Comparison of ENCODE assay signal across 24 cellular contexts in genomic region chr7:71220210-71220695, GRCh38.
DNase-seq lines count a peak whose midpoint lies in the region; ATAC-seq and TF ChIP-seq lines count a peak whose summit lies in the region.
"Had no signal": no experiment of that assay in that cellular context is flagged by ENCODE, and none has a peak within 500 bp of the region (broad histone marks: within the 10 kb centered on the region; RNA-seq: fewer than 3 reads in every experiment).

No MANE protein-coding gene starts in this region.

- WGBS in gastroesophageal sphincter (ENCODE audit: low coverage in 1 of 2), 2 donors, result 42% methylated on average over 4 of the region's 5 CpGs

- peak; percentile 1 for DNase-seq in SIG-M5 treated with dmso at 0.1 percent for 504 hours (lab: John Stamatoyannopoulos, UW; ENCODE audit: unreplicated experiment)
- no peak for DNase-seq in SIG-M5 (lab: John Stamatoyannopoulos, UW)
- no peak for DNase-seq in uterus
- no peak for DNase-seq in MCF 10A (ENCODE audit: unreplicated experiment)
- DNase-seq in globus pallidus (ENCODE audit: low spot score), result no peak
- DNase-seq: 8988T; activated CD4-positive, alpha-beta T cell treated with anti-CD3 and anti-CD28 coated beads for 36 hours; activated T-cell treated with anti-CD3 and anti-CD28 coated beads, Interleukin-2, amount 50 U/mL, for 48 hours; CD4-positive, alpha-beta memory T cell; DMS53; effector memory CD8-positive, alpha-beta T cell; GDM1; kidney glomerular epithelial cell; MG63; naive thymus-derived CD4-positive, alpha-beta T cell; NCI-H187; NCI-H526 treated with DMSO at 0.1 percent for 48 hours; right lobe of liver; stimulated activated CD8-positive, alpha-beta memory T cell treated with anti-CD3 and anti-CD28 coated beads, Interleukin-4, amount 100 ng/mL, for 48 hours had no signal

- no TSS peak for BruUV-seq in MCF 10A (replicated peaks; lab: Mats Ljungman, UMichigan)

- H3K36me3 Mint-ChIP-seq in MCF 10A (ENCODE audit: insufficient read depth, unreplicated experiment), result peaks cover 4% of the 10 kb centered on the region
- H3K36me3 Mint-ChIP-seq: CD4-positive, alpha-beta memory T cell; IgD-negative memory B cell had no signal

- H3K36me3 ChIP-seq in gastroesophageal sphincter, result no peaks in the 10 kb centered on the region
- no peaks in the 10 kb centered on the region for H3K36me3 ChIP-seq in rectal smooth muscle tissue (ENCODE audit: control insufficient read depth, insufficient read depth, low read length)
- no peaks in the 10 kb centered on the region for H3K36me3 ChIP-seq in uterus
- H3K36me3 ChIP-seq: MG63, right lobe of liver had no signal

- H3K9ac ChIP-seq in rectal smooth muscle tissue (ENCODE audit: low read length), result no peak overlapping the region

- peak; percentile 85 for ATAC-seq in gastroesophageal sphincter
- ATAC-seq in GM21423 (IDR thresholded peaks at IDR 0.05; ENCODE audit: unreplicated experiment), result no peak
- ATAC-seq: activated CD4-positive, alpha-beta T cell treated with anti-CD3 and anti-CD28 coated beads for 36 hours; effector memory CD8-positive, alpha-beta T cell; naive thymus-derived CD4-positive, alpha-beta T cell; right lobe of liver had no signal

- POLR2A ChIA-PET in MCF 10A (lab: Yijun Ruan, JAX), result no interaction called here

- TF ChIP-seq EP300 in gastroesophageal sphincter (IDR thresholded peaks at IDR 0.05), result peak; percentile 45

- no peak overlapping the region for H3K4me3 ChIP-seq in gastroesophageal sphincter
- no peak overlapping the region for H3K4me3 ChIP-seq in rectal smooth muscle tissue (ENCODE audit: low read length)
- no peak overlapping the region for H3K4me3 ChIP-seq in uterus
- H3K4me3 ChIP-seq: MG63, right lobe of liver had no signal

- H3K4me1 Mint-ChIP-seq in MCF 10A (ENCODE audit: insufficient read depth, unreplicated experiment), result no peaks in the 10 kb centered on the region
- H3K4me1 Mint-ChIP-seq: activated CD4-positive, alpha-beta T cell treated with anti-CD3 and anti-CD28 coated beads for 36 hours; activated naive CD4-positive, alpha-beta T cell treated with anti-CD3 and anti-CD28 coated beads, Interleukin-2, amount 50 U/mL, for 24 hours; CD4-positive, alpha-beta memory T cell; IgD-negative memory B cell; naive thymus-derived CD4-positive, alpha-beta T cell had no signal

- H3K27ac Mint-ChIP-seq in MCF 10A (ENCODE audit: low read depth, unreplicated experiment), result no peak overlapping the region
- H3K27ac Mint-ChIP-seq: activated CD4-positive, alpha-beta T cell treated with anti-CD3 and anti-CD28 coated beads for 36 hours; activated naive CD4-positive, alpha-beta T cell treated with anti-CD3 and anti-CD28 coated beads, Interleukin-2, amount 50 U/mL, for 24 hours; CD4-positive, alpha-beta memory T cell; effector memory CD8-positive, alpha-beta T cell; IgD-negative memory B cell; naive thymus-derived CD4-positive, alpha-beta T cell had no signal

- no peaks in the 10 kb centered on the region for H3K27me3 Mint-ChIP-seq in MCF 10A (ENCODE audit: insufficient read depth, unreplicated experiment)
- H3K27me3 Mint-ChIP-seq: activated CD4-positive, alpha-beta T cell treated with anti-CD3 and anti-CD28 coated beads for 36 hours; activated naive CD4-positive, alpha-beta T cell treated with anti-CD3 and anti-CD28 coated beads, Interleukin-2, amount 50 U/mL, for 24 hours; CD4-positive, alpha-beta memory T cell; effector memory CD8-positive, alpha-beta T cell; IgD-negative memory B cell; naive thymus-derived CD4-positive, alpha-beta T cell had no signal

- H3K27ac ChIP-seq in gastroesophageal sphincter (peak overlapping the region; percentile 66 to 91 (median 84)), rectal smooth muscle tissue (ENCODE audit: low read depth, low read length) (peak overlapping the region; percentile 31), uterus (peak overlapping the region; percentile 61 to 76)
- H3K27ac ChIP-seq: right lobe of liver had no signal

- peak in 2 of 4 experiments; percentile 9 to 39 for TF ChIP-seq CTCF in gastroesophageal sphincter (IDR thresholded peaks at IDR 0.05)
- TF ChIP-seq CTCF in uterus (IDR thresholded peaks at IDR 0.05), result no peak
- TF ChIP-seq CTCF in MCF 10A (IDR thresholded peaks at IDR 0.05; ENCODE audit: unreplicated experiment), result no peak

- H3K4me3 Mint-ChIP-seq in MCF 10A (ENCODE audit: unreplicated experiment), result no peak overlapping the region
- H3K4me3 Mint-ChIP-seq: activated CD4-positive, alpha-beta T cell treated with anti-CD3 and anti-CD28 coated beads for 36 hours; activated naive CD4-positive, alpha-beta T cell treated with anti-CD3 and anti-CD28 coated beads, Interleukin-2, amount 50 U/mL, for 24 hours; CD4-positive, alpha-beta memory T cell; effector memory CD8-positive, alpha-beta T cell; IgD-negative memory B cell; naive thymus-derived CD4-positive, alpha-beta T cell had no signal

- CTCF ChIA-PET in MCF 10A (lab: Yijun Ruan, JAX), result no interaction called here

- no peaks in the 10 kb centered on the region for H3K27me3 ChIP-seq in gastroesophageal sphincter
- no peaks in the 10 kb centered on the region for H3K27me3 ChIP-seq in rectal smooth muscle tissue (ENCODE audit: control insufficient read depth, insufficient read depth, low read length)
- no peaks in the 10 kb centered on the region for H3K27me3 ChIP-seq in uterus
- H3K27me3 ChIP-seq: MG63, right lobe of liver had no signal

- H3K9me3 Mint-ChIP-seq in MCF 10A (ENCODE audit: unreplicated experiment), result peaks cover 8% of the 10 kb centered on the region

- H3K9me3 ChIP-seq in gastroesophageal sphincter, result peaks cover 0 to 20% (median 0%) of the 10 kb centered on the region in 3 donors
- no peaks in the 10 kb centered on the region for H3K9me3 ChIP-seq in uterus
- H3K9me3 ChIP-seq: MG63, right lobe of liver had no signal

- intact Hi-C loops in uterus (cut with DNase I; ENCODE audit: low total_unique reads) (no loop called here), MCF 10A (cut with micrococcal nuclease) (no loop called here)

- H3K4me1 ChIP-seq in gastroesophageal sphincter (peaks cover 0 to 35% (median 0%) of the 10 kb centered on the region in 3 donors), rectal smooth muscle tissue (ENCODE audit: control insufficient read depth, insufficient read depth, low read length) (no peaks in the 10 kb centered on the region), uterus (no peaks in the 10 kb centered on the region)
- H3K4me1 ChIP-seq: right lobe of liver had no signal

- TF ChIP-seq POLR2A in gastroesophageal sphincter (IDR thresholded peaks at IDR 0.05) (no peak), uterus (IDR thresholded peaks at IDR 0.05) (no peak)

Comparison
In these comparisons a context has a peak if more than half of its experiments do, and no peak if none do; other contexts are left out.
1. H3K27ac ChIP-seq: peak in every context shown above with its lines; median percentile 84 in gastroesophageal sphincter; 68 in uterus; 31 in rectal smooth muscle tissue.